Comparison of ENCODE assay signal across 11 cellular contexts in genomic region chr7:16934947-16935742, GRCh38. TPM values are rescaled to one million over a fixed set of nuclear protein-coding genes. Genes with fewer than 3 reads are reported as not detected.
DNase-seq lines count a peak whose midpoint lies in the region; ATAC-seq and TF ChIP-seq lines count a peak whose summit lies in the region.
"Had no signal": no experiment of that assay in that cellular context is flagged by ENCODE, and none has a peak within 500 bp of the region (broad histone marks: within the 10 kb centered on the region; RNA-seq: fewer than 3 reads in every experiment).

No MANE protein-coding gene starts in this region.

- H3K27me3 ChIP-seq in foreskin keratinocyte, result no peaks in the 10 kb centered on the region

- H3K36me3 ChIP-seq in urinary bladder (ENCODE audit: insufficient read depth), result no peaks in the 10 kb centered on the region

- H3K4me3 ChIP-seq in urinary bladder (ENCODE audit: low read depth, low read length), result no peak overlapping the region

- DNase-seq in stimulated activated CD4-positive, alpha-beta T cell treated with anti-CD3 and anti-CD28 coated beads, Interleukin-1b, Interleukin-23, amount 100 ng/mL, for 48 hours, result peak; percentile 41
- no peak for DNase-seq in stimulated activated CD4-positive, alpha-beta T cell treated with anti-CD3 and anti-CD28 coated beads, Interleukin-2, amount 100 ng/mL, for 48 hours
- DNase-seq in RKO (ENCODE audit: low spot score) (peak; percentile 3), foreskin keratinocyte (peak; percentile 71 to 85), COLO668 (lab: John Stamatoyannopoulos, UW; ENCODE audit: unreplicated experiment) (no peak), 8988T (no peak)
- DNase-seq: effector CD8-positive, alpha-beta T cell; NCI-H187 had no signal

- no peak overlapping the region for H3K27ac ChIP-seq in foreskin keratinocyte
- H3K27ac ChIP-seq in urinary bladder (ENCODE audit: low read depth), result peak overlapping the region; percentile 39

- TF ChIP-seq CTCF in foreskin keratinocyte (conservative IDR thresholded peaks at IDR 0.05), result no peak

- peaks cover 18% of the 10 kb centered on the region for H3K4me1 ChIP-seq in foreskin keratinocyte
- no peaks in the 10 kb centered on the region for H3K4me1 ChIP-seq in urinary bladder (ENCODE audit: insufficient read depth)

- peak; percentile 76 for ATAC-seq in foreskin keratinocyte
- no peak for ATAC-seq in HG03135 (IDR thresholded peaks at IDR 0.05; ENCODE audit: unreplicated experiment)

- WGBS in urinary bladder, result 87% methylated on average over 5 of the region's 5 CpGs

RNA-seq across cellular contexts. Expression of gene AGR3, which starts 53.4 kb away (rescaled TPM):
- total RNA-seq in foreskin keratinocyte (not detected in 2 replicates), urinary bladder (16.8 TPM)
- polyA plus RNA-seq in foreskin keratinocyte (not detected in 2 replicates), urinary bladder (6.8 TPM)
- total RNA-seq: OCI-LY7 had no signal

Comparison
In these comparisons a context has a peak if more than half of its experiments do, and no peak if none do; other contexts are left out.
1. DNase-seq: peak in stimulated activated CD4-positive, alpha-beta T cell treated with anti-CD3 and anti-CD28 coated beads, Interleukin-1b, Interleukin-23, amount 100 ng/mL, for 48 hours (single experiment), RKO (single experiment) and foreskin keratinocyte (2 of 2); none in stimulated activated CD4-positive, alpha-beta T cell treated with anti-CD3 and anti-CD28 coated beads, Interleukin-2, amount 100 ng/mL, for 48 hours (0 of 2), COLO668 (single experiment) and 8988T (single experiment).
2. RNA of gene AGR3, which starts 53.4 kb away (total RNA-seq): 16.8 TPM in urinary bladder (single experiment); not detected in foreskin keratinocyte; every median in the first group is over 10 times any median in the second.